In the genomic region with DNA sequence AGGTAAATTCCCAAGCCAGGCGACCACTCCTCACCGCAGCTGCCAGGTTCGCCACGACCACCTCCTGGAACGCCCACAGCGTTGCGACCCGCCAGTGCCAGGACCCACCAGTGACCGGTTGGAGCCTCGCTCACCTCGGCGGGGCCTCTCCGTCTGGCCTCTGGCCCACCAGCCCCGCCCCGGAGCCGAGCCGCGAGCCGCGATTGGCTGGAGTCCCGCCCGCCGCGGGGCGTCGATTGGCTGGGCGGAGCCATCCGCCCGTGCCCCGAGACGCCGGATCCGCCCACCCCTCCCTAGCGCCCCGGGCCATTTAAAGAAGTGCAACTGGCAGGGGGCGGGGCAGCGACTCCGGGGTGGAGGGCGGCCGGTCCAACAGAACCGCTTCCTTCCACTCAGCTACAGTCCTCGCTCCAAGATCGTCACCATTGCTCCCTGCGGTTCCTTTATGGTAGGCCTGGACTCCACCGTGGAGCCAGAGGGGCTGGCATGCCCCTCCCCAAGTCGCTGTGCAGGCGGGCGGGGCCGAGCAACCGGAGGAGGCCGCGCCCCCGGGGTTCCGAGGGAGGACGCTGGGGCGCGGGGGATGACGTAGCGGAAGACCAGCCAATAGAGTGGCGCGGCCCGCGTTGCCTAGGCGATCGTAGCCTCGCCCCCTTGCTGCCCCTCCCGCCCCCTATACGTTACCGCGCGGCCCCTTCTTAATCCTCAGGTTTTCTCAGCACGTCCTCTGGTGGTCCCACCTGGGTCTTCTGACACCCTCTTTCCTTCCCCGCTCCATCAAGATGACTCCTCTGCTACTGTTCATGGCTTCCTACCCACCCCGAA, we compare ENCODE assay signal across 8 cellular contexts. TPM values are rescaled to one million over a fixed set of nuclear protein-coding genes. Genes with fewer than 3 reads are reported as not detected.
A peak's percentile ranks its signal among the peaks of the same experiment; 100 is the strongest.
DNase-seq lines count a peak whose midpoint lies in the region; ATAC-seq and TF ChIP-seq lines count a peak whose summit lies in the region.

TSS of gene SERTAD3 (minus strand) at position 155 of the 825 bp plus-strand sequence. CDS start 2,255 bp downstream, outside the sequence.

- peak within 1 kb of the TSS; percentile 94 for H3K27ac ChIP-seq in VCaP
- peak within 1 kb of the TSS; percentile 98 to 99 for H3K27ac ChIP-seq in breast epithelium

- H3K9me3 ChIP-seq in breast epithelium = no peaks in the 10 kb centered on the region

- H3K27me3 ChIP-seq in breast epithelium = no peaks in the 10 kb centered on the region

- intact Hi-C loops in breast epithelium (cut with DNase I; ENCODE audit: low total_unique reads) = no loop called here

- H3K4me3 ChIP-seq in breast epithelium = peak within 1 kb of the TSS; percentile 90 to 95 (median 94)

- peak; percentile 27; the same call in 1 of the 2 replicates for TF ChIP-seq CTCF in VCaP (conservative IDR thresholded peaks at IDR 0.05)
- TF ChIP-seq CTCF in breast epithelium (IDR thresholded peaks at IDR 0.05) = peak in 1 of 3 donors; percentile 18

- no peaks in the 10 kb centered on the region for H3K36me3 ChIP-seq in breast epithelium

- TF ChIP-seq POLR2A in breast epithelium (IDR thresholded peaks at IDR 0.05) = peak; percentile 93

- ATAC-seq in GM18873 (IDR thresholded peaks at IDR 0.05; ENCODE audit: low FRiP score, unreplicated experiment) (peak; percentile 57), HG03135 (IDR thresholded peaks at IDR 0.05; ENCODE audit: unreplicated experiment) (peak; percentile 53)

- DNase-seq in AG08395 (ENCODE audit: low spot score) (peak; percentile 98), NCI-H2196 treated with DMSO at 0.1 percent for 48 hours (lab: John Stamatoyannopoulos, UW; ENCODE audit: unreplicated experiment) (peak; percentile 90), breast epithelium (ENCODE audit: low spot score in 2 of 2) (peak; percentile 96 to 97), iPS-NIHi7 (ENCODE audit: extremely low spot score) (peak; percentile 95), smooth muscle cell of the brain vasculature (ENCODE audit: low read depth, low spot score) (peak; percentile 87)

- H3K4me1 ChIP-seq in breast epithelium = peaks cover 0 to 20% of the 10 kb centered on the region in 2 donors

RNA-seq across cellular contexts. Expression of gene SERTAD3, which starts in this region (rescaled TPM):
- total RNA-seq in breast epithelium = 10 to 100 TPM; 17.3 to 28.1 (median 25.2) TPM

Comparison
In these comparisons a context has a peak if more than half of its experiments do, and no peak if none do; other contexts are left out.
1. Peak in every context shown above with its lines: DNase-seq, ATAC-seq, H3K4me3 ChIP-seq and H3K27ac ChIP-seq.